ENCODE assay signal across 1 cellular context in genomic region chr18:9711361-9712129, GRCh38.
TF ChIP-seq lines count a peak whose summit lies in the region.

No MANE protein-coding gene starts in this region.

TF ChIP-seq in GM12878, 131 proteins besides CTCF, POLR2A, EP300 and RAD21 (continued from another document):
- TF ChIP-seq, protein P1, sequence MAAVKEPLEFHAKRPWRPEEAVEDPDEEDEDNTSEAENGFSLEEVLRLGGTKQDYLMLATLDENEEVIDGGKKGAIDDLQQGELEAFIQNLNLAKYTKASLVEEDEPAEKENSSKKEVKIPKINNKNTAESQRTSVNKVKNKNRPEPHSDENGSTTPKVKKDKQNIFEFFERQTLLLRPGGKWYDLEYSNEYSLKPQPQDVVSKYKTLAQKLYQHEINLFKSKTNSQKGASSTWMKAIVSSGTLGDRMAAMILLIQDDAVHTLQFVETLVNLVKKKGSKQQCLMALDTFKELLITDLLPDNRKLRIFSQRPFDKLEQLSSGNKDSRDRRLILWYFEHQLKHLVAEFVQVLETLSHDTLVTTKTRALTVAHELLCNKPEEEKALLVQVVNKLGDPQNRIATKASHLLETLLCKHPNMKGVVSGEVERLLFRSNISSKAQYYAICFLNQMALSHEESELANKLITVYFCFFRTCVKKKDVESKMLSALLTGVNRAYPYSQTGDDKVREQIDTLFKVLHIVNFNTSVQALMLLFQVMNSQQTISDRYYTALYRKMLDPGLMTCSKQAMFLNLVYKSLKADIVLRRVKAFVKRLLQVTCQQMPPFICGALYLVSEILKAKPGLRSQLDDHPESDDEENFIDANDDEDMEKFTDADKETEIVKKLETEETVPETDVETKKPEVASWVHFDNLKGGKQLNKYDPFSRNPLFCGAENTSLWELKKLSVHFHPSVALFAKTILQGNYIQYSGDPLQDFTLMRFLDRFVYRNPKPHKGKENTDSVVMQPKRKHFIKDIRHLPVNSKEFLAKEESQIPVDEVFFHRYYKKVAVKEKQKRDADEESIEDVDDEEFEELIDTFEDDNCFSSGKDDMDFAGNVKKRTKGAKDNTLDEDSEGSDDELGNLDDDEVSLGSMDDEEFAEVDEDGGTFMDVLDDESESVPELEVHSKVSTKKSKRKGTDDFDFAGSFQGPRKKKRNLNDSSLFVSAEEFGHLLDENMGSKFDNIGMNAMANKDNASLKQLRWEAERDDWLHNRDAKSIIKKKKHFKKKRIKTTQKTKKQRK (IDR thresholded peaks at IDR 0.05; ENCODE audit: low read depth, low read length), result no peak
- no peak for TF ChIP-seq FOS (IDR thresholded peaks at IDR 0.05; ENCODE audit: borderline replicate concordance, extremely low read depth, insufficient read length)
- no peak for TF ChIP-seq ZZZ3 (IDR thresholded peaks at IDR 0.05; ENCODE audit: control insufficient read depth, insufficient read length, low read depth)
- no peak for TF ChIP-seq RB1 (IDR thresholded peaks at IDR 0.05; ENCODE audit: borderline replicate concordance)
- TF ChIP-seq TCF12 (IDR thresholded peaks at IDR 0.05; ENCODE audit: low read depth, low read length), result no peak
- no peak for TF ChIP-seq ZSCAN29 (IDR thresholded peaks at IDR 0.05)
